ENCODE assay signal across 17 cellular contexts in the genomic region with DNA sequence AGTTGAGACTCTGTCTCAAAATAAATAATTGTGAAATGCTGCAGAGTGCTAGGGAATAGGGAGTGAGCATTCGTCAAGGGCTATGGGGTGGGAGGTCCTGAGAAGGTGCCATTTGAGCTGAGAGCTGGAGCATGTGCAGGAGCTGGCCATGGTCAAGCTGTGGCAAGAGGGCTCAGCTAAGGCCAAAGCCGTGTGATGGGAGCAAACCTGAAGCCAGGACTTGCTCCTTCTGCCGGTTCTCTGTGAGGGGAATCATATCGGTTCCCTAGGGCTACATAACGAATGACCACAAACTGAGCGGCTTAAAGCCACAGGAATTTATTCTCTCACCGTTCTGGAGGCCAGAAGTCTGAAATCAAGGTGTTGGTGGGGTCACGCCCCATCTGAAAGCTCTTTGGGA. TPM values are rescaled to one million over a fixed set of nuclear protein-coding genes. Genes with fewer than 3 reads are reported as not detected.
DNase-seq lines count a peak whose midpoint lies in the region; ATAC-seq and TF ChIP-seq lines count a peak whose summit lies in the region.
"Had no signal": no experiment of that assay in that cellular context is flagged by ENCODE, and none has a peak within 500 bp of the region (broad histone marks: within the 10 kb centered on the region; RNA-seq: fewer than 3 reads in every experiment).

No MANE protein-coding gene starts in this region.

- H3K36me3 Mint-ChIP-seq in activated T-helper 2 cell treated with anti-CD3 and anti-CD28 coated beads, Interferon-gamma antibody, Interleukin-2, Interleukin-4, amounts not matched to agents 10 μg/mL and 5 μg/mL and 100 μg/mL, durations not matched to agents 14 hours and 24 hours and 36 hours (ENCODE audit: low read depth): peaks cover 60% of the 10 kb centered on the region
- H3K36me3 Mint-ChIP-seq in nephron (ENCODE audit: low read depth): peaks cover 38% of the 10 kb centered on the region

- DNase-seq in Daoy (ENCODE audit: low read depth) (peak; percentile 41), M059J (ENCODE audit: low read depth) (peak; percentile 90), suprapubic skin (ENCODE audit: low spot score in 2 of 2) (no peak), SHP77 treated with DMSO at 0.1 percent for 48 hours (lab: John Stamatoyannopoulos, UW) (no peak), NK-92 (lab: John Stamatoyannopoulos, UW; ENCODE audit: unreplicated experiment) (no peak)
- DNase-seq in activated T-helper 2 cell treated with anti-CD3 and anti-CD28 coated beads, Interferon-gamma antibody, Interleukin-2, Interleukin-4, amounts not matched to agents 10 μg/mL and 5 μg/mL and 100 μg/mL, durations not matched to agents 14 hours and 24 hours and 36 hours (ENCODE audit: low spot score): no peak
- DNase-seq: dorsolateral prefrontal cortex; KG1; kidney; NCI-H2171; SHP77; stimulated activated CD4-positive, alpha-beta T cell treated with anti-CD3 and anti-CD28 coated beads, Interleukin-1b, Interleukin-23, amount 100 ng/mL, for 48 hours; stimulated activated naive CD4-positive, alpha-beta T cell treated with Interleukin-2 at 50 U/mL for 16 hours had no signal

- H3K4me1 ChIP-seq in suprapubic skin: peaks cover 32% of the 10 kb centered on the region

- H3K36me3 ChIP-seq in suprapubic skin: peaks cover 30% of the 10 kb centered on the region

- no peak for TF ChIP-seq EP300 in suprapubic skin (IDR thresholded peaks at IDR 0.05)

- H3K4me3 Mint-ChIP-seq in activated T-helper 2 cell treated with anti-CD3 and anti-CD28 coated beads, Interferon-gamma antibody, Interleukin-2, Interleukin-4, amounts not matched to agents 10 μg/mL and 5 μg/mL and 100 μg/mL, durations not matched to agents 14 hours and 24 hours and 36 hours (ENCODE audit: low read depth): peak overlapping the region; percentile 51
- H3K4me3 Mint-ChIP-seq in nephron: peak overlapping the region; percentile 73 to 82 (median 81)

- TF ChIP-seq CTCF in nephron (IDR thresholded peaks at IDR 0.05; ENCODE audit: unreplicated experiment in 3 of 3) (no peak), suprapubic skin (IDR thresholded peaks at IDR 0.05) (no peak)

- intact Hi-C loops in activated T-helper 2 cell treated with anti-CD3 and anti-CD28 coated beads, Interferon-gamma antibody, Interleukin-2, Interleukin-4, amounts not matched to agents 10 μg/mL and 5 μg/mL and 100 μg/mL, durations not matched to agents 14 hours and 24 hours and 36 hours (cut with micrococcal nuclease): no loop called here

- peaks cover 5% of the 10 kb centered on the region for H3K9me3 ChIP-seq in suprapubic skin

- peaks cover 12% of the 10 kb centered on the region for H3K9me3 Mint-ChIP-seq in activated T-helper 2 cell treated with anti-CD3 and anti-CD28 coated beads, Interferon-gamma antibody, Interleukin-2, Interleukin-4, amounts not matched to agents 10 μg/mL and 5 μg/mL and 100 μg/mL, durations not matched to agents 14 hours and 24 hours and 36 hours
- peaks cover 9% of the 10 kb centered on the region for H3K9me3 Mint-ChIP-seq in nephron

- no peaks in the 10 kb centered on the region for H3K27me3 Mint-ChIP-seq in activated T-helper 2 cell treated with anti-CD3 and anti-CD28 coated beads, Interferon-gamma antibody, Interleukin-2, Interleukin-4, amounts not matched to agents 10 μg/mL and 5 μg/mL and 100 μg/mL, durations not matched to agents 14 hours and 24 hours and 36 hours (ENCODE audit: low read depth)
- no peaks in the 10 kb centered on the region for H3K27me3 Mint-ChIP-seq in nephron (ENCODE audit: low read depth)

- ATAC-seq in GM19397 (IDR thresholded peaks at IDR 0.05; ENCODE audit: unreplicated experiment): no peak

- no peaks in the 10 kb centered on the region for H3K27me3 ChIP-seq in suprapubic skin
- H3K27me3 ChIP-seq: dorsolateral prefrontal cortex had no signal

- 70% methylated on average over 8 of the region's 8 CpGs for WGBS in suprapubic skin

- H3K27ac ChIP-seq in suprapubic skin: no peak overlapping the region
- H3K27ac ChIP-seq: parathyroid adenoma had no signal

- no peak overlapping the region for H3K4me3 ChIP-seq in suprapubic skin
- H3K4me3 ChIP-seq: dorsolateral prefrontal cortex had no signal

- peaks cover 15% of the 10 kb centered on the region for H3K4me1 Mint-ChIP-seq in activated T-helper 2 cell treated with anti-CD3 and anti-CD28 coated beads, Interferon-gamma antibody, Interleukin-2, Interleukin-4, amounts not matched to agents 10 μg/mL and 5 μg/mL and 100 μg/mL, durations not matched to agents 14 hours and 24 hours and 36 hours (ENCODE audit: low read depth)
- H3K4me1 Mint-ChIP-seq in nephron: peaks cover 18% of the 10 kb centered on the region

- TF ChIP-seq POLR2A in suprapubic skin (IDR thresholded peaks at IDR 0.05): no peak

- no peak overlapping the region for H3K27ac Mint-ChIP-seq in activated T-helper 2 cell treated with anti-CD3 and anti-CD28 coated beads, Interferon-gamma antibody, Interleukin-2, Interleukin-4, amounts not matched to agents 10 μg/mL and 5 μg/mL and 100 μg/mL, durations not matched to agents 14 hours and 24 hours and 36 hours
- peak overlapping the region; percentile 25 to 75 (median 45) for H3K27ac Mint-ChIP-seq in nephron

RNA-seq across cellular contexts. Expression of a gene that starts 2.4 kb away (rescaled TPM):
- 40.8 and 95.0 TPM in 2 replicates for total RNA-seq in Daoy (2014; rRNA removed; shearing (Covaris generic))
- 53.3 and 66.8 TPM in 2 replicates for total RNA-seq in M059J (2014; rRNA removed; shearing (Covaris generic))
- 81.4 and 85.7 TPM in 2 replicates for total RNA-seq in activated T-helper 2 cell treated with anti-CD3 and anti-CD28 coated beads, Interferon-gamma antibody, Interleukin-2, Interleukin-4, amounts not matched to agents 10 μg/mL and 5 μg/mL and 100 μg/mL, durations not matched to agents 14 hours and 24 hours and 36 hours
- total RNA-seq in suprapubic skin: 100 to 1,000 TPM in 1 of 4 donors, 10 to 100 TPM in 3; 58.0 to 108 (median 92.9) TPM

RNA-seq across cellular contexts. Expression of a gene that starts 41.6 kb away (rescaled TPM):
- 58.8 and 60.5 TPM in 2 replicates for total RNA-seq in Daoy (2014; rRNA removed; shearing (Covaris generic))
- total RNA-seq in M059J (2014; rRNA removed; shearing (Covaris generic)): 104 and 150 TPM in 2 replicates
- 77.0 and 84.3 TPM in 2 replicates for total RNA-seq in activated T-helper 2 cell treated with anti-CD3 and anti-CD28 coated beads, Interferon-gamma antibody, Interleukin-2, Interleukin-4, amounts not matched to agents 10 μg/mL and 5 μg/mL and 100 μg/mL, durations not matched to agents 14 hours and 24 hours and 36 hours
- 10 to 100 TPM; 52.4 to 83.8 (median 60.7) TPM for total RNA-seq in suprapubic skin

RNA-seq across cellular contexts. Expression of a gene that starts 43.5 kb away (rescaled TPM):
- 0.98 and 3.7 TPM in 2 replicates for total RNA-seq in Daoy (2014; rRNA removed; shearing (Covaris generic))
- 4.8 and 12.2 TPM in 2 replicates for total RNA-seq in M059J (2014; rRNA removed; shearing (Covaris generic))
- 3.1 and 3.5 TPM in 2 replicates for total RNA-seq in activated T-helper 2 cell treated with anti-CD3 and anti-CD28 coated beads, Interferon-gamma antibody, Interleukin-2, Interleukin-4, amounts not matched to agents 10 μg/mL and 5 μg/mL and 100 μg/mL, durations not matched to agents 14 hours and 24 hours and 36 hours
- 10 to 100 TPM; 25.3 to 53.4 (median 39.5) TPM for total RNA-seq in suprapubic skin

RNA-seq across cellular contexts. Expression of a gene that starts 53.1 kb away (rescaled TPM):
- total RNA-seq in Daoy (2014; rRNA removed; shearing (Covaris generic)): not detected in 2 replicates
- not detected in 2 replicates for total RNA-seq in M059J (2014; rRNA removed; shearing (Covaris generic))
- not detected in 2 replicates for total RNA-seq in activated T-helper 2 cell treated with anti-CD3 and anti-CD28 coated beads, Interferon-gamma antibody, Interleukin-2, Interleukin-4, amounts not matched to agents 10 μg/mL and 5 μg/mL and 100 μg/mL, durations not matched to agents 14 hours and 24 hours and 36 hours
- total RNA-seq in suprapubic skin: not detected
- total RNA-seq: frontal cortex, kidney had no signal

Comparison
In these comparisons a context has a peak if more than half of its experiments do, and no peak if none do; other contexts are left out.
1. DNase-seq: peak in Daoy (single experiment) and M059J (single experiment); none in activated T-helper 2 cell treated with anti-CD3 and anti-CD28 coated beads, Interferon-gamma antibody, Interleukin-2, Interleukin-4, amounts not matched to agents 10 μg/mL and 5 μg/mL and 100 μg/mL, durations not matched to agents 14 hours and 24 hours and 36 hours (single experiment), suprapubic skin (0 of 2), SHP77 treated with DMSO at 0.1 percent for 48 hours (single experiment) and NK-92 (single experiment).